8 cellular contexts compared by ENCODE assay signal in the genomic region with DNA sequence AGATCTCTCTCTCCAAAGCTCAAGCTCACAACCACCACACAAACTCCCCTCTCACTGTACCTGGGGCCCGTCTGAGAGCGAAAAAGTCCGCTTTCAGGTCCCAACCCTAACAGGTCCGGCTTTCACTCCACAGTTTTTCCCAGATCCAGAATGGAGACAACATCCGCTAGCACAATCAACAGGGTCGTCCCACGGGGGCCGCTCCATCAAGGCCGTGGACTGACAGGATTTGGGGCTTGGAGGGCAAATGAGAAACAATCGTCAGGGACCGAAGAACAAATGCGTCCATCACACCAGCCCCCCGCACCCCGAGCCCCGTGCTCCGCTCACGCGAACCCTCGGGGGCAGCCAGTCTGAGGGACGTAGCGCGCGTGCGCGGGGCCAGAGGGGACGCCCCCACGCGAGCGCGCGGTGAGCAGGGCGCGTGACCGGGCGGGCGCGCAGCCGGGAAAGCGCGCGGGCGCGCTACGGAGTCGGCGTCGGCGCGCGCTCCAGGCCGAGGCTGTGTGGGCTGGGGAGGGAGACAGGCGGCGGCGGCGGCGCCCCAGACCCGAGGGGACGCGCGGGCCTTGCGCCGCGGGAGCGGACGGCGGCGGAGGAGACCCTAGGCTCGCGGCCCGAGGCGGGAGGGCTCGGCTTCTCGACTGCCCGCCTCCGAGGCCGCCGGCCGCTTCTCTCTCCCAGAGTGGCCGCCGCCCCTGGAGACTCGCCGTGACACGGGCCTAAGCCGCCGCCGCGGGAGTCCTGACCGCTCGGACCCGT. TPM values are rescaled to one million over a fixed set of nuclear protein-coding genes. Genes with fewer than 3 reads are reported as not detected.
A peak's percentile ranks its signal among the peaks of the same experiment; 100 is the strongest.
DNase-seq lines count a peak whose midpoint lies in the region; ATAC-seq, FAIRE-seq and TF ChIP-seq lines count a peak whose summit lies in the region.

A gene (plus strand): TSS at position 470 of the 762 bp plus-strand sequence. CDS start 606 bp downstream, outside the sequence.

- H3K4me1 ChIP-seq in right atrium auricular region = peaks cover 0 to 30% of the 10 kb centered on the region in 2 donors

- TF ChIP-seq POLR2A in GM12891 (IDR thresholded peaks at IDR 0.05; ENCODE audit: low read depth, low read length) = peak; percentile 67; the same call in 1 of the 2 replicates

- TF ChIP-seq CTCF in right atrium auricular region (IDR thresholded peaks at IDR 0.05) = no peak

- DNase-seq in GM12891 (ENCODE audit: insufficient read length, low spot score) = peak; percentile 73
- peak; percentile 71 for DNase-seq in NCI-H1092 treated with DMSO at 0.1 percent for 48 hours (lab: John Stamatoyannopoulos, UW)
- peak; percentile 80 for DNase-seq in right atrium auricular region (ENCODE audit: low spot score)
- peak; percentile 92 for DNase-seq in putamen (ENCODE audit: low spot score)
- DNase-seq in urothelium cell line (ENCODE audit: low spot score) = peak; percentile 90

- H3K9me3 ChIP-seq in right atrium auricular region = no peaks in the 10 kb centered on the region

- intact Hi-C loops in T-helper 2 cell treated with Interferon-gamma antibody and Interleukin-4, amounts not matched to agents 100 ng/mL and 5 ng/mL, for 36 hours (cut with micrococcal nuclease) = loop anchor here (1.0 to 2.0 kb wide), 5 partner anchors 16 to 154 kb away; a partner anchor contains a TSS

- peak within 1 kb of the TSS; percentile 86 to 93 for H3K4me3 ChIP-seq in right atrium auricular region

- peak; percentile 99 for FAIRE-seq in GM12891 (lab: Jason Lieb, UNC)
- FAIRE-seq in urothelium cell line (lab: Jason Lieb, UNC) = peak; percentile 97

- H3K27ac ChIP-seq in angular gyrus (ENCODE audit: low read depth, low read length) = peak within 1 kb of the TSS; percentile 98
- peak within 1 kb of the TSS; percentile 98 for H3K27ac ChIP-seq in right atrium auricular region

- no peaks in the 10 kb centered on the region for H3K27me3 ChIP-seq in right atrium auricular region

- H3K36me3 ChIP-seq in right atrium auricular region = no peaks in the 10 kb centered on the region

- ATAC-seq in HG02610 (IDR thresholded peaks at IDR 0.05; ENCODE audit: unreplicated experiment) = peak; percentile 75

TF ChIP-seq in GM12891, 5 proteins besides CTCF, POLR2A, EP300 and RAD21:
- peak; percentile 96 for TF ChIP-seq PAX5 (IDR thresholded peaks at IDR 0.05; ENCODE audit: insufficient read depth, low read length, severe bottlenecking)
- no peak for TF ChIP-seq POU2F2 (IDR thresholded peaks at IDR 0.05; ENCODE audit: low read depth, low read length)
- TF ChIP-seq TAF1 (IDR thresholded peaks at IDR 0.05; ENCODE audit: low read depth, low read length) = no peak; the same call in 1 of the 2 replicates
- TF ChIP-seq SPI1 (IDR thresholded peaks at IDR 0.05; ENCODE audit: low read depth, low read length) = no peak
- peak; percentile 55 for TF ChIP-seq POLR2AphosphoS5 (IDR thresholded peaks at IDR 0.05; ENCODE audit: low read depth, low read length)

RNA-seq across cellular contexts. Expression of the gene that starts here (rescaled TPM):
- 6.1 TPM for polyA plus RNA-seq in GM12891 (2012; ENCODE audit: low read depth, missing spikeins)
- 26.8 and 27.4 TPM in 2 replicates for total RNA-seq in T-helper 2 cell treated with Interferon-gamma antibody and Interleukin-4, amounts not matched to agents 100 ng/mL and 5 ng/mL, for 36 hours
- 10 to 100 TPM; 42.4 to 57.3 TPM for total RNA-seq in right atrium auricular region

Comparison
In these comparisons a context has a peak if more than half of its experiments do, and no peak if none do; other contexts are left out.
1. Peak in every context shown above with its lines: DNase-seq, ATAC-seq, H3K4me3 ChIP-seq and H3K27ac ChIP-seq.